8 cellular contexts compared by ENCODE assay signal in the genomic region with DNA sequence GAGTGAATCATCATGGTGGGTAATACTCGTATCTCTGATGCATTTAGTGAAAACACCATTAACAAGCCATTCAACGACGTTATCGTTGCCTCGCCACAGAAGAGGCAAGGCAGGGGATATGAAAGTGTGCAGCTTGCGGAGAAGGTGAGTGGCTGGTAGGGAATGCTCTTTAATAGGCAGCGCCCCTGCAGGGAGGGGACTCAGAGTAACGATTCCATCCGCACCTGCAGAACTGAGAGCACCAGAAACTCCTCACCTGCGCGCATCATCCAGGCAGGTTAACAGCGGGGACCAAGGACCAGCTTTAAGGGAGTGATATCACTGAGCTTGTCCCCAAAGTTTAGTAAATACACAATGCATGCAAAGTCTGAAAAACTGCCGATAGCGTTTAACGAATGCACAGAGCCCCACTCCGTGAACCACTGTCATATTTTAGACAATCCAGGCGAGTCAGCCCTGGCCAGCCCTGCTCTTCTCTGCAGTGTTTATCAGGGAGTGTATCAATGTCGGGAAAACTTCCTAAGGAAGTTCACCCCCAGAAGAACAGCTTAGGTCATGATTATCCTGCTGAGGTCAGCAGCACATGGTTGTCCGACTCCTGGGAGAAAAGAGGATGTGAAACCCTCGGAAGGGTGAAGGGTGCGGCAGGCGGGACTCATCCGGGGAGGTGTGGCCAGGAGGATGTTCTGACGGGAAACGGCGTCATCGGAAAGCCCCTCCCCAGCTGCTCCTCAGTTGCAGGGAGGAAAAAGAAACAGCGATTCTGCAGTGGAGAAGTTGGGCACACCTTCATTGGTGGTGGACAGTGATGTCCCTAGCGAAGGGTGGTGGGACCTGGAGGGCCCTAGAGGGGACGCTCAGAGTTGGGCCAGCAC.
DNase-seq lines count a peak whose midpoint lies in the region; ATAC-seq and TF ChIP-seq lines count a peak whose summit lies in the region.

No MANE protein-coding gene starts in this region.

- no peaks in the 10 kb centered on the region for H4K20me1 ChIP-seq in MM.1S (ENCODE audit: insufficient read depth, low read length)

- peak overlapping the region; percentile 32; the same call in 1 of the 2 replicates for H3K4me3 ChIP-seq in MM.1S (ENCODE audit: low read length)

- peak overlapping the region; percentile 74 for H2AFZ ChIP-seq in MM.1S (ENCODE audit: low read length)

- peaks cover 7% of the 10 kb centered on the region; the same call in 1 of the 2 replicates for H3K4me1 ChIP-seq in MM.1S (ENCODE audit: low read length)

- H3K79me2 ChIP-seq in MM.1S (ENCODE audit: low read length): no peaks in the 10 kb centered on the region

- no peaks in the 10 kb centered on the region for H3K9me2 ChIP-seq in MM.1S (replicated peaks; ENCODE audit: insufficient read depth, low read length)

- H3K9ac ChIP-seq in MM.1S (ENCODE audit: low read length): no peak overlapping the region

- no peaks in the 10 kb centered on the region for H3K9me3 ChIP-seq in MM.1S (replicated peaks; ENCODE audit: insufficient read depth, low read length)

- H3K36me3 ChIP-seq in MM.1S (replicated peaks; ENCODE audit: insufficient read depth, low read length): no peaks in the 10 kb centered on the region

- H3K27ac ChIP-seq in MM.1S (ENCODE audit: low read length): no peak overlapping the region

- H3F3A ChIP-seq in MM.1S (ENCODE audit: insufficient read depth, low read length): peaks cover 3% of the 10 kb centered on the region; the same call in 1 of the 2 replicates

- H3K4me2 ChIP-seq in MM.1S (ENCODE audit: low read depth, low read length): peak overlapping the region; percentile 82

- DNase-seq in Daoy (ENCODE audit: low read depth) (peak; percentile 70), MM.1S (peak; percentile 27), germinal center (ENCODE audit: low spot score) (peak; percentile 87), NCI-H2081 (lab: John Stamatoyannopoulos, UW) (no peak), NCI-H524 (lab: John Stamatoyannopoulos, UW) (no peak)
- DNase-seq in activated CD8-positive, alpha-beta memory T cell treated with anti-CD3 and anti-CD28 coated beads for 4 hours (ENCODE audit: low read depth in 2 of 2): peak; percentile 31 to 43
- peak; percentile 37 to 52 (median 52) for DNase-seq in stimulated activated CD4-positive, alpha-beta T cell treated with anti-CD3 and anti-CD28 coated beads, Interleukin-12 subunit alpha, Interleukin-12 subunit beta, amount 100 ng/mL, for 48 hours (ENCODE audit: low read depth in 2 of 3, low spot score in 1 of 3)

- no peak for TF ChIP-seq CTCF in MM.1S (IDR thresholded peaks at IDR 0.05; ENCODE audit: low read length)

- ATAC-seq in HG03025 (IDR thresholded peaks at IDR 0.05; ENCODE audit: low FRiP score, unreplicated experiment): no peak

- H3K27me3 ChIP-seq in MM.1S (replicated peaks; ENCODE audit: insufficient read depth, low read length): no peaks in the 10 kb centered on the region

Comparison
In these comparisons a context has a peak if more than half of its experiments do, and no peak if none do; other contexts are left out.
1. DNase-seq: peak in Daoy (single experiment), MM.1S (single experiment), activated CD8-positive, alpha-beta memory T cell treated with anti-CD3 and anti-CD28 coated beads for 4 hours (2 of 2), germinal center (single experiment) and stimulated activated CD4-positive, alpha-beta T cell treated with anti-CD3 and anti-CD28 coated beads, Interleukin-12 subunit alpha, Interleukin-12 subunit beta, amount 100 ng/mL, for 48 hours (3 of 3); none in NCI-H2081 (0 of 2) and NCI-H524 (0 of 2).